In genomic region chr13:89066868-89067466, GRCh38 we compare ENCODE assay signal across 8 cellular contexts.
DNase-seq lines count a peak whose midpoint lies in the region; ATAC-seq and TF ChIP-seq lines count a peak whose summit lies in the region.

No MANE protein-coding gene starts in this region.

- no peaks in the 10 kb centered on the region for H3K9me3 ChIP-seq in PC-9 (ENCODE audit: insufficient read depth, low read depth)
- no peaks in the 10 kb centered on the region for H3K9me3 ChIP-seq in endodermal cell (ENCODE audit: control insufficient read depth, low read length)
- H3K9me3 ChIP-seq in neuron (ENCODE audit: low read length) = no peaks in the 10 kb centered on the region

- ATAC-seq in activated T-cell treated with anti-CD3 and anti-CD28 coated beads, Interleukin-2, amount 50 U/mL, for 72 hours (replicated peaks in 1 of 2) = no peak

- H3K27me3 ChIP-seq in PC-9 (ENCODE audit: insufficient read depth, low read depth) = no peaks in the 10 kb centered on the region
- no peaks in the 10 kb centered on the region for H3K27me3 ChIP-seq in endodermal cell (ENCODE audit: control insufficient read depth, insufficient read depth, low read length, poor library complexity, severe bottlenecking)
- H3K27me3 ChIP-seq in neuron (ENCODE audit: insufficient read depth, low read length) = no peaks in the 10 kb centered on the region

- H3K27me3 Mint-ChIP-seq in activated T-cell treated with anti-CD3 and anti-CD28 coated beads, Interleukin-2, amount 50 U/mL, for 72 hours (ENCODE audit: low read depth) = no peaks in the 10 kb centered on the region
- no peaks in the 10 kb centered on the region for H3K27me3 Mint-ChIP-seq in activated T-cell treated with anti-CD3 and anti-CD28 coated beads, Interleukin-2, amount 50 U/mL, for 24 hours
- H3K27me3 Mint-ChIP-seq in endodermal cell (ENCODE audit: insufficient read depth) = no peaks in the 10 kb centered on the region

- TF ChIP-seq CTCF in PC-9 (conservative IDR thresholded peaks at IDR 0.05) (peak; percentile 60; the same call in 1 of the 2 replicates), endodermal cell (conservative IDR thresholded peaks at IDR 0.05) (peak; percentile 82)

- H3K4me1 Mint-ChIP-seq in activated T-cell treated with anti-CD3 and anti-CD28 coated beads, Interleukin-2, amount 50 U/mL, for 72 hours (ENCODE audit: low read depth) = no peaks in the 10 kb centered on the region
- H3K4me1 Mint-ChIP-seq in activated T-cell treated with anti-CD3 and anti-CD28 coated beads, Interleukin-2, amount 50 U/mL, for 24 hours (ENCODE audit: low read depth) = no peaks in the 10 kb centered on the region
- no peaks in the 10 kb centered on the region for H3K4me1 Mint-ChIP-seq in endodermal cell

- H3K36me3 Mint-ChIP-seq in activated T-cell treated with anti-CD3 and anti-CD28 coated beads, Interleukin-2, amount 50 U/mL, for 72 hours (ENCODE audit: insufficient read depth in 2 of 2) = no peaks in the 10 kb centered on the region
- H3K36me3 Mint-ChIP-seq in activated T-cell treated with anti-CD3 and anti-CD28 coated beads, Interleukin-2, amount 50 U/mL, for 24 hours (ENCODE audit: low read depth) = no peaks in the 10 kb centered on the region
- H3K36me3 Mint-ChIP-seq in endodermal cell (ENCODE audit: low read depth) = no peaks in the 10 kb centered on the region

- BruUV-seq in PC-9 (replicated peaks; lab: Mats Ljungman, UMichigan) = no TSS peak

- no peaks in the 10 kb centered on the region for H3F3A ChIP-seq in PC-9 (ENCODE audit: insufficient read depth, low read depth)

- intact Hi-C loops in PC-9 (cut with micrococcal nuclease; ENCODE audit: unreplicated experiment) = loop anchor here (2.0 to 10.0 kb wide), 2 partner anchors 252 to 1386 kb away; no protein-coding TSS in a partner anchor

- H3K79me2 ChIP-seq in PC-9 (ENCODE audit: low read depth) = no peaks in the 10 kb centered on the region

- DNase-seq in activated T-cell treated with anti-CD3 and anti-CD28 coated beads, Interleukin-2, amount 50 U/mL, for 72 hours = peak; percentile 3 to 13
- DNase-seq in activated T-cell treated with anti-CD3 and anti-CD28 coated beads, Interleukin-2, amount 50 U/mL, for 24 hours = no peak
- peak; percentile 8 for DNase-seq in HS-5 (ENCODE audit: low read depth)
- DNase-seq in PC-9 = peak in 1 of 2 experiments; percentile 13
- DNase-seq in endodermal cell = peak; percentile 61
- no peak for DNase-seq in occipital lobe (lab: John Stamatoyannopoulos, UW)
- no peak for DNase-seq in GM19240 (ENCODE audit: insufficient read length, low spot score)

- H3K27ac Mint-ChIP-seq in activated T-cell treated with anti-CD3 and anti-CD28 coated beads, Interleukin-2, amount 50 U/mL, for 72 hours = no peak overlapping the region
- no peak overlapping the region for H3K27ac Mint-ChIP-seq in activated T-cell treated with anti-CD3 and anti-CD28 coated beads, Interleukin-2, amount 50 U/mL, for 24 hours
- no peak overlapping the region for H3K27ac Mint-ChIP-seq in endodermal cell

- peak overlapping the region; percentile 33; the same call in 1 of the 2 replicates for H2AFZ ChIP-seq in PC-9
- peak overlapping the region; percentile 21 for H2AFZ ChIP-seq in neuron (ENCODE audit: low read depth, low read length)

- H3K9me3 Mint-ChIP-seq in activated T-cell treated with anti-CD3 and anti-CD28 coated beads, Interleukin-2, amount 50 U/mL, for 72 hours = peaks cover 0 to 3% of the 10 kb centered on the region in 2 donors
- no peaks in the 10 kb centered on the region for H3K9me3 Mint-ChIP-seq in activated T-cell treated with anti-CD3 and anti-CD28 coated beads, Interleukin-2, amount 50 U/mL, for 24 hours
- no peaks in the 10 kb centered on the region for H3K9me3 Mint-ChIP-seq in endodermal cell

- H3K4me3 ChIP-seq in PC-9 (no peak overlapping the region), endodermal cell (ENCODE audit: low read length) (no peak overlapping the region), neuron (ENCODE audit: low read length) (no peak overlapping the region)

- H3K4me1 ChIP-seq in PC-9 (replicated peaks; ENCODE audit: insufficient read depth) (no peaks in the 10 kb centered on the region), endodermal cell (ENCODE audit: control insufficient read depth, insufficient read depth, low read length) (no peaks in the 10 kb centered on the region), neuron (ENCODE audit: insufficient read depth, low read length) (no peaks in the 10 kb centered on the region)

- CTCF ChIA-PET in PC-9 (lab: Charles Lee) = no interaction called here

- H3K4me3 Mint-ChIP-seq in activated T-cell treated with anti-CD3 and anti-CD28 coated beads, Interleukin-2, amount 50 U/mL, for 72 hours = no peak overlapping the region
- no peak overlapping the region for H3K4me3 Mint-ChIP-seq in activated T-cell treated with anti-CD3 and anti-CD28 coated beads, Interleukin-2, amount 50 U/mL, for 24 hours
- H3K4me3 Mint-ChIP-seq in endodermal cell = no peak overlapping the region

- POLR2A ChIA-PET in PC-9 (lab: Charles Lee; ENCODE audit: unreplicated experiment) = no interaction called here

- H3K9me2 ChIP-seq in PC-9 (ENCODE audit: insufficient read depth) = no peaks in the 10 kb centered on the region

- WGBS in endodermal cell (ENCODE audit: insufficient coverage in 1 of 2, insufficient read length in 1 of 2), 2 experiments = 52 to 61% methylated on average over 8 to 9 of the region's 9 CpGs

- no peaks in the 10 kb centered on the region for H4K20me1 ChIP-seq in PC-9 (ENCODE audit: insufficient read depth)

- H3K4me2 ChIP-seq in PC-9 = no peak overlapping the region

- H3K27ac ChIP-seq in PC-9 (no peak overlapping the region), endodermal cell (ENCODE audit: low read depth, low read length) (no peak overlapping the region)

- H3K36me3 ChIP-seq in PC-9 (ENCODE audit: low read depth) (no peaks in the 10 kb centered on the region), endodermal cell (ENCODE audit: control insufficient read depth, insufficient read depth, low read length) (no peaks in the 10 kb centered on the region), neuron (ENCODE audit: insufficient read depth, low read length) (no peaks in the 10 kb centered on the region)

- H3K9ac ChIP-seq in endodermal cell (ENCODE audit: extremely low read depth, low read length, poor library complexity, severe bottlenecking) = no peak overlapping the region

Comparison
In these comparisons a context has a peak if more than half of its experiments do, and no peak if none do; other contexts are left out.
1. DNase-seq: peak in activated T-cell treated with anti-CD3 and anti-CD28 coated beads, Interleukin-2, amount 50 U/mL, for 72 hours (2 of 2), HS-5 (single experiment) and endodermal cell (single experiment); none in activated T-cell treated with anti-CD3 and anti-CD28 coated beads, Interleukin-2, amount 50 U/mL, for 24 hours (single experiment), occipital lobe (single experiment) and GM19240 (single experiment).